Comparison of ENCODE assay signal across 11 cellular contexts in genomic region chr4:171891038-171891437, GRCh38.
A peak's percentile ranks its signal among the peaks of the same experiment; 100 is the strongest.
DNase-seq lines count a peak whose midpoint lies in the region; ATAC-seq lines count a peak whose summit lies in the region.
"Had no signal": no experiment of that assay in that cellular context is flagged by ENCODE, and none has a peak within 500 bp of the region (broad histone marks: within the 10 kb centered on the region; RNA-seq: fewer than 3 reads in every experiment).

No MANE protein-coding gene starts in this region.

- DNase-seq in RPMI8226 (peak; percentile 40), NCI-H1417 treated with DMSO at 0.1 percent for 48 hours (lab: John Stamatoyannopoulos, UW) (no peak), ureter (ENCODE audit: low spot score) (no peak), NCI-H510A (lab: John Stamatoyannopoulos, UW) (no peak), NOMO-1 treated with dmso at 0.1 percent for 144 hours (lab: John Stamatoyannopoulos, UW; ENCODE audit: unreplicated experiment) (no peak)
- DNase-seq: activated CD4-positive, alpha-beta T cell treated with anti-CD3 and anti-CD28 coated beads, Interleukin-2, amount 50 U/mL, for 1 hour; caudate nucleus; DMS53 had no signal

- ATAC-seq in GM18502 (IDR thresholded peaks at IDR 0.05; ENCODE audit: poor library complexity, unreplicated experiment) (peak; percentile 85), GM21390 (IDR thresholded peaks at IDR 0.05; ENCODE audit: unreplicated experiment) (peak; percentile 79), HG03039 (IDR thresholded peaks at IDR 0.05; ENCODE audit: unreplicated experiment) (peak; percentile 91)
